Comparison of ENCODE assay signal across 8 cellular contexts in genomic region chr10:132363921-132364593, GRCh38. TPM values are rescaled to one million over a fixed set of nuclear protein-coding genes. Genes with fewer than 3 reads are reported as not detected.
DNase-seq lines count a peak whose midpoint lies in the region; ATAC-seq, FAIRE-seq and TF ChIP-seq lines count a peak whose summit lies in the region.

No MANE protein-coding gene starts in this region.

- no peak overlapping the region for H3K4me3 ChIP-seq in smooth muscle cell

- H3K27me3 Mint-ChIP-seq in T-helper 17 cell = no peaks in the 10 kb centered on the region

- H3K4me2 ChIP-seq in smooth muscle cell = no peak overlapping the region

- no peak overlapping the region for H3K4me3 Mint-ChIP-seq in T-helper 17 cell

- H3K27ac Mint-ChIP-seq in T-helper 17 cell = no peak overlapping the region

- H3K27ac ChIP-seq in smooth muscle cell (ENCODE audit: low read depth) = no peak overlapping the region

- no peak overlapping the region for H2AFZ ChIP-seq in smooth muscle cell (ENCODE audit: low read depth)

- no peaks in the 10 kb centered on the region for H3K79me2 ChIP-seq in smooth muscle cell (ENCODE audit: low read depth)

- FAIRE-seq in frontal cortex (lab: Jason Lieb, UNC) = peak; percentile 42

- H3K27me3 ChIP-seq in smooth muscle cell (ENCODE audit: low read depth) = no peaks in the 10 kb centered on the region

- H3K9me3 ChIP-seq in T-helper 17 cell (ENCODE audit: control insufficient read depth, low read length, poor library complexity, severe bottlenecking) (no peaks in the 10 kb centered on the region), smooth muscle cell (replicated peaks; ENCODE audit: low read depth) (no peaks in the 10 kb centered on the region)

- H3K36me3 ChIP-seq in smooth muscle cell (ENCODE audit: low read depth) = no peaks in the 10 kb centered on the region

- peaks cover 7% of the 10 kb centered on the region for H3K36me3 Mint-ChIP-seq in T-helper 17 cell (ENCODE audit: low read depth)

- peaks cover 4% of the 10 kb centered on the region for H3F3A ChIP-seq in smooth muscle cell (ENCODE audit: low read depth)

- ATAC-seq in T-helper 17 cell (peak; percentile 28), GM21786 (IDR thresholded peaks at IDR 0.05; ENCODE audit: unreplicated experiment) (no peak), HG02798 (IDR thresholded peaks at IDR 0.05; ENCODE audit: poor library complexity, unreplicated experiment) (no peak)

- DNase-seq in activated CD4-positive, alpha-beta T cell treated with anti-CD3 and anti-CD28 coated beads for 48 hours = peak; percentile 24
- no peak for DNase-seq in activated CD4-positive, alpha-beta T cell treated with anti-CD3 and anti-CD28 coated beads for 1 hour
- DNase-seq in T-helper 17 cell = no peak
- DNase-seq in frontal cortex (ENCODE audit: low spot score in 2 of 2) = peak in 1 of 2 donors; percentile 66
- DNase-seq in smooth muscle cell (lab: John Stamatoyannopoulos, UW; ENCODE audit: unreplicated experiment) = peak; percentile 92
- DNase-seq in T-helper 9 cell = no peak

- no peaks in the 10 kb centered on the region for H4K20me1 ChIP-seq in smooth muscle cell (ENCODE audit: low read depth)

- 70% methylated on average over 14 of the region's 16 CpGs for WGBS in smooth muscle cell (ENCODE audit: low lambda C conversion rate)

- no peak for TF ChIP-seq CTCF in smooth muscle cell (IDR thresholded peaks at IDR 0.05; ENCODE audit: borderline replicate concordance, insufficient read depth, poor library complexity, severe bottlenecking)

- H3K9ac ChIP-seq in smooth muscle cell (ENCODE audit: low read depth) = no peak overlapping the region

- no peaks in the 10 kb centered on the region for H3K4me1 ChIP-seq in smooth muscle cell (ENCODE audit: low read depth)

- H3K4me1 Mint-ChIP-seq in T-helper 17 cell = peaks cover 3% of the 10 kb centered on the region

RNA-seq across cellular contexts. Expression of gene LRRC27, which starts 32.1 kb away (rescaled TPM):
- total RNA-seq in T-helper 17 cell = 1 to 10 TPM; 3.5 to 7.6 TPM
- total RNA-seq in frontal cortex = 20.0 TPM
- total RNA-seq in smooth muscle cell = 6.3 and 7.6 TPM in 2 replicates
- polyA plus RNA-seq in smooth muscle cell = 11.5 and 12.8 TPM in 2 replicates

RNA-seq across cellular contexts. Expression of gene PWWP2B, which starts 32.9 kb away (rescaled TPM):
- total RNA-seq in T-helper 17 cell = 10 to 100 TPM; 15.7 to 16.7 TPM
- total RNA-seq in frontal cortex = 9.4 TPM
- 6.9 and 13.2 TPM in 2 replicates for total RNA-seq in smooth muscle cell
- 8.3 and 9.3 TPM in 2 replicates for polyA plus RNA-seq in smooth muscle cell

RNA-seq across cellular contexts. Expression of gene STK32C, which starts 56.3 kb away (rescaled TPM):
- total RNA-seq in T-helper 17 cell = 1 to 10 TPM; 7.1 to 8.4 TPM
- 25.3 TPM for total RNA-seq in frontal cortex
- 1.4 and 2.3 TPM in 2 replicates for total RNA-seq in smooth muscle cell
- polyA plus RNA-seq in smooth muscle cell = 9.2 and 13.2 TPM in 2 replicates

Comparison
In these comparisons a context has a peak if more than half of its experiments do, and no peak if none do; other contexts are left out.
1. DNase-seq: peak in activated CD4-positive, alpha-beta T cell treated with anti-CD3 and anti-CD28 coated beads for 48 hours (single experiment) and smooth muscle cell (single experiment); none in activated CD4-positive, alpha-beta T cell treated with anti-CD3 and anti-CD28 coated beads for 1 hour (single experiment), T-helper 17 cell (0 of 3) and T-helper 9 cell (single experiment).